15 cellular contexts compared by ENCODE assay signal in the genomic region with DNA sequence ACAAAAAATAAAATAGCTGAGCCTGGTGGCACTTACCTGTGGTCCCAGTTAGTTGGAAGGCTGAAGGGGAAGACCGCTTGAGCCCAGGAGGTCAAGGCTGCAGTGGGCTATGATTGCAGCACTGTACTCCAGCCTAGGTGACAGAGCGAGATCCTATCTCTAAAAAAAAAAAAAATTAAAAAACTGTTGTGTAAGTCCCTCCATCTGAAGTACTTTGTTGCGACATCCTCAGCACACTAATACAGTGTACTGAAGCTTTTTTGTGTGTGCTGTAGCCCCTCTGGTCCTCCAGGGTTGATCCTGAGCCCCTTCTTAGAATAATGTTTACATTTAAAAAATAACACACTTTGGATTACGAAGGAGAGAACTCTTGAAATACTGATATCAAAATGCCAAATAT.
DNase-seq lines count a peak whose midpoint lies in the region; ATAC-seq and TF ChIP-seq lines count a peak whose summit lies in the region.
"Had no signal": no experiment of that assay in that cellular context is flagged by ENCODE, and none has a peak within 500 bp of the region (broad histone marks: within the 10 kb centered on the region; RNA-seq: fewer than 3 reads in every experiment).

No MANE protein-coding gene starts in this region.

- no peak for DNase-seq in CD8-positive, alpha-beta T cell
- peak; percentile 73 for DNase-seq in NB4 (ENCODE audit: low read depth)
- peak; percentile 67 for DNase-seq in choroid plexus epithelial cell (ENCODE audit: low read depth)
- peak; percentile 23 for DNase-seq in osteocyte (ENCODE audit: extremely low spot score, unreplicated experiment)
- DNase-seq in left colon, result no peak
- no peak for DNase-seq in NCI-H748 treated with DMSO at 0.1 percent for 48 hours (lab: John Stamatoyannopoulos, UW)
- no peak for DNase-seq in Caco-2
- DNase-seq in kidney glomerular epithelial cell (lab: John Stamatoyannopoulos, UW), result no peak
- DNase-seq: Calu3; dermis blood vessel endothelial cell; left ventricle myocardium inferior; NCI-H1105 treated with DMSO at 0.1 percent for 48 hours; stimulated activated CD4-positive, alpha-beta T cell treated with anti-CD3 and anti-CD28 coated beads, Interleukin-4, amount 100 ng/mL, for 24 hours; SW 1271 had no signal

- BruUV-seq in Caco-2 (replicated peaks; lab: Mats Ljungman, UMichigan), result no TSS peak

- no peak overlapping the region for H3K27ac ChIP-seq in CD8-positive, alpha-beta T cell (ENCODE audit: low read depth, low read length)
- H3K27ac ChIP-seq: parathyroid adenoma had no signal

- ATAC-seq in CD8-positive, alpha-beta T cell, result no peak
- no peak for ATAC-seq in left colon

- peak overlapping the region; percentile 49 for H3K27ac Mint-ChIP-seq in CD8-positive, alpha-beta T cell
- H3K27ac Mint-ChIP-seq in osteocyte (ENCODE audit: unreplicated experiment), result no peak overlapping the region
- no peak overlapping the region for H3K27ac Mint-ChIP-seq in Caco-2 (ENCODE audit: unreplicated experiment)

- H3K36me3 ChIP-seq in CD8-positive, alpha-beta T cell (ENCODE audit: insufficient read depth, low read length), result no peaks in the 10 kb centered on the region
- no peaks in the 10 kb centered on the region for H3K36me3 ChIP-seq in Caco-2 (ENCODE audit: control insufficient read depth, insufficient read depth, low read length)
- H3K36me3 ChIP-seq: left ventricle myocardium inferior had no signal

- no peaks in the 10 kb centered on the region for H3K27me3 ChIP-seq in CD8-positive, alpha-beta T cell (ENCODE audit: insufficient read depth, low read length)
- no peaks in the 10 kb centered on the region for H3K27me3 ChIP-seq in Caco-2 (replicated peaks; ENCODE audit: control insufficient read depth, insufficient read depth, low read length)

- no peaks in the 10 kb centered on the region for H3K9me3 ChIP-seq in CD8-positive, alpha-beta T cell (ENCODE audit: low read length)
- H3K9me3 ChIP-seq in Caco-2, result no peaks in the 10 kb centered on the region
- H3K9me3 ChIP-seq: left ventricle myocardium inferior had no signal

- H3K4me3 Mint-ChIP-seq in CD8-positive, alpha-beta T cell, result no peak overlapping the region
- H3K4me3 Mint-ChIP-seq in osteocyte (ENCODE audit: unreplicated experiment) (no peak overlapping the region), Caco-2 (ENCODE audit: unreplicated experiment) (no peak overlapping the region)

- intact Hi-C loops in CD8-positive, alpha-beta T cell (cut with DNase I, micrococcal nuclease), result loop anchor here (2.0 to 10.0 kb wide), 6 partner anchors 17 to 221 kb away; a partner anchor contains a TSS
- intact Hi-C loops in left colon (cut with DNase I, micrococcal nuclease) (no loop called here), Caco-2 (cut with micrococcal nuclease; ENCODE audit: unreplicated experiment) (loop anchor here (10.0 kb wide), 1 partner anchor 91 kb away; no protein-coding TSS in a partner anchor)

- no peak for TF ChIP-seq CTCF in CD8-positive, alpha-beta T cell (IDR thresholded peaks at IDR 0.05)
- no peak for TF ChIP-seq CTCF in NB4 (IDR thresholded peaks at IDR 0.05; ENCODE audit: low read depth, low read length)
- no peak for TF ChIP-seq CTCF in choroid plexus epithelial cell (conservative IDR thresholded peaks at IDR 0.05; ENCODE audit: low read depth, low read length)
- no peak for TF ChIP-seq CTCF in osteocyte (IDR thresholded peaks at IDR 0.05)
- no peak for TF ChIP-seq CTCF in Caco-2 (IDR thresholded peaks at IDR 0.05; ENCODE audit: insufficient read depth in 1 of 2, low read depth in 1 of 2, low read length in 1 of 2, severe bottlenecking in 1 of 2, unreplicated experiment in 1 of 2)

- CTCF ChIA-PET in CD8-positive, alpha-beta T cell (lab: Charles Lee), result interaction anchor here (0.7 to 1.0 kb wide), 2 partner anchors 12 to 128 kb away, joined by 3 to 5 read pairs; no protein-coding TSS in a partner anchor
- CTCF ChIA-PET in Caco-2 (lab: Charles Lee), result interaction anchor here (0.6 to 3.9 kb wide), 2 partner anchors 23 to 128 kb away, joined by 3 to 11 read pairs; no protein-coding TSS in a partner anchor

- H3K27me3 Mint-ChIP-seq in CD8-positive, alpha-beta T cell (ENCODE audit: low read depth), result no peaks in the 10 kb centered on the region
- H3K27me3 Mint-ChIP-seq in osteocyte (ENCODE audit: unreplicated experiment) (no peaks in the 10 kb centered on the region), Caco-2 (ENCODE audit: insufficient read depth, unreplicated experiment) (no peaks in the 10 kb centered on the region)

- no peaks in the 10 kb centered on the region for H3K9me3 Mint-ChIP-seq in CD8-positive, alpha-beta T cell
- peaks cover 5% of the 10 kb centered on the region for H3K9me3 Mint-ChIP-seq in osteocyte (ENCODE audit: unreplicated experiment)
- H3K9me3 Mint-ChIP-seq in Caco-2 (ENCODE audit: unreplicated experiment), result no peaks in the 10 kb centered on the region

- H3K36me3 Mint-ChIP-seq in CD8-positive, alpha-beta T cell, result no peaks in the 10 kb centered on the region
- H3K36me3 Mint-ChIP-seq in osteocyte (ENCODE audit: unreplicated experiment) (peaks cover 4% of the 10 kb centered on the region), Caco-2 (ENCODE audit: insufficient read depth, unreplicated experiment) (peaks cover 5% of the 10 kb centered on the region)

- TF ChIP-seq POLR2A in NB4 (IDR thresholded peaks at IDR 0.05; ENCODE audit: extremely low read depth, insufficient read length), result no peak

- H3K4me1 Mint-ChIP-seq in CD8-positive, alpha-beta T cell (ENCODE audit: low read depth), result peaks cover 51% of the 10 kb centered on the region
- peaks cover 22% of the 10 kb centered on the region for H3K4me1 Mint-ChIP-seq in osteocyte (ENCODE audit: unreplicated experiment)
- peaks cover 7% of the 10 kb centered on the region for H3K4me1 Mint-ChIP-seq in Caco-2 (ENCODE audit: low read depth, unreplicated experiment)

- POLR2A ChIA-PET in CD8-positive, alpha-beta T cell (lab: Charles Lee), result interaction anchor here (0.6 to 0.7 kb wide), 2 partner anchors 12 to 27 kb away, joined by 3 read pairs; no protein-coding TSS in a partner anchor
- POLR2A ChIA-PET in Caco-2 (lab: Charles Lee), result no interaction called here

- H3K4me1 ChIP-seq in CD8-positive, alpha-beta T cell (ENCODE audit: insufficient read depth, low read length), result peaks cover 43% of the 10 kb centered on the region
- peaks cover 24% of the 10 kb centered on the region for H3K4me1 ChIP-seq in Caco-2
- H3K4me1 ChIP-seq: parathyroid adenoma had no signal

- no peak overlapping the region for H3K4me3 ChIP-seq in CD8-positive, alpha-beta T cell (ENCODE audit: low read depth, low read length)
- no peak overlapping the region for H3K4me3 ChIP-seq in NB4 (ENCODE audit: low read depth, low read length)
- H3K4me3 ChIP-seq in choroid plexus epithelial cell (ENCODE audit: low read depth, low read length), result no peak overlapping the region
- no peak overlapping the region for H3K4me3 ChIP-seq in Caco-2 (ENCODE audit: low read depth, low read length)
- H3K4me3 ChIP-seq: left ventricle myocardium inferior had no signal

Comparison
In these comparisons a context has a peak if more than half of its experiments do, and no peak if none do; other contexts are left out.
1. DNase-seq: peak in NB4 (single experiment), choroid plexus epithelial cell (single experiment) and osteocyte (single experiment); none in CD8-positive, alpha-beta T cell (0 of 7), left colon (0 of 2), NCI-H748 treated with DMSO at 0.1 percent for 48 hours (single experiment), Caco-2 (0 of 2) and kidney glomerular epithelial cell (single experiment).
2. intact Hi-C loops: an anchor here in CD8-positive, alpha-beta T cell (2.0 to 10.0 kb wide) and Caco-2 (10.0 kb wide); none called in left colon.